In the genomic region with DNA sequence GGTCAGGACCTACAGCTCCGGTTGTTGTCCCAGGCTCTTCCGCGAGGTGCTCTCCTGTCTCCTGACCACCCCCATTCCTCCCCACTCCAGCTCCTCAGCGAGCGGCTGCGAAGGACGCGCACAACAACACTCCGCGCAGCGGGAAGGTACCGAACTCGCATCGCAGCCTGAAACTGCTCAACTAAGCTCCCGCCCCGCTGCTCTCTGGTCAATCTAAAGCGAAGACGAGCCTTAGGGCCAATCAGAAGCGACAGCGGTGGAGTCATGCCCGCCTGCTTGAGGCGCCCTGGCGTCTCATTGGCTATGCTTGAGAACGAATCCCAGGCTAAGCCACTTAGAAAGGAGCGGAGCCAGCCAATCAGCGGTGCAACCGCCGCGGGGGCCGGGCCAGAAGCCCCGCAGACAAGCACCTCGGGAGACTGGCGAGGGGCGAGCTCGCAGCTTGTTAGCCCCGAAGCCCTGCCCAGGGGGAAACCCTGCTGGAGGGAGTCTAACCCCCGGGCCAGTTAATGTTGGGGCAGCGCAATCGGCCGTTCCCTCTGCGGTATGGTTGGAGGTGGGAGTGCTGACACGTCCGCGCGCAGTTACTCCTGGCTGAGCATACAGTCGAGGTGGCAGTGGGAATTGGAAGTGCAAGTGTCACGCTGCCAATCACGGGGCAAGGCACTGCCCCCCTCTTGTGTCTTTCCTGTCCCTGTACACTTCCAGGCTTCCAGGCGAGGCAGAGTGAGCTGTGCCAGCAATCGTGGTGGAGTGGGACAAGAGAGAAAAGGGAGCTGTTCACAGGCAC, we compare ENCODE assay signal across 8 cellular contexts. TPM values are rescaled to one million over a fixed set of nuclear protein-coding genes. Genes with fewer than 3 reads are reported as not detected.
DNase-seq lines count a peak whose midpoint lies in the region; TF ChIP-seq lines count a peak whose summit lies in the region.

No MANE protein-coding gene starts in this region.

- POLR2A ChIA-PET in HEK293T (lab: Yijun Ruan, JAX): interaction anchor here (0.8 to 2.4 kb wide), 9 partner anchors 9 to 59 kb away, joined by 3 to 15 read pairs (median 5); a partner anchor contains a TSS

- peak overlapping the region; percentile 93 for H3K27ac Mint-ChIP-seq in glutamatergic neuron (ENCODE audit: unreplicated experiment)

- H3K36me3 Mint-ChIP-seq in glutamatergic neuron (ENCODE audit: unreplicated experiment): no peaks in the 10 kb centered on the region

- peaks cover 2% of the 10 kb centered on the region for H3K9me3 Mint-ChIP-seq in glutamatergic neuron (ENCODE audit: unreplicated experiment)

- H3K4me1 ChIP-seq in osteoblast (ENCODE audit: insufficient read depth, low read length) (peaks cover 6% of the 10 kb centered on the region), thymus (ENCODE audit: control insufficient read depth, insufficient read depth, low read length) (no peaks in the 10 kb centered on the region)

- peaks cover 4% of the 10 kb centered on the region for H3K27me3 Mint-ChIP-seq in glutamatergic neuron (ENCODE audit: unreplicated experiment)

- H3K36me3 ChIP-seq in osteoblast (ENCODE audit: insufficient read depth, low read length) (no peaks in the 10 kb centered on the region), thymus (ENCODE audit: control insufficient read depth, insufficient read depth) (no peaks in the 10 kb centered on the region)

- no peak overlapping the region for H3K27ac ChIP-seq in osteoblast (ENCODE audit: low read depth, low read length)
- no peak overlapping the region for H3K27ac ChIP-seq in thymus (ENCODE audit: low read depth)

- no peak for TF ChIP-seq CTCF in glutamatergic neuron (IDR thresholded peaks at IDR 0.05; ENCODE audit: partially characterized antibody, unreplicated experiment)
- no peak for TF ChIP-seq CTCF in osteoblast (IDR thresholded peaks at IDR 0.05; ENCODE audit: extremely low read depth, low read depth, low read length)

- DNase-seq in GM03348 (ENCODE audit: low spot score): peak; percentile 98
- peak; percentile 94 for DNase-seq in HEK293T (ENCODE audit: extremely low spot score)
- peak; percentile 99 for DNase-seq in MV-4-11 (lab: John Stamatoyannopoulos, UW)
- DNase-seq in SK-N-DZ (ENCODE audit: low spot score): peak; percentile 98
- DNase-seq in activated naive CD4-positive, alpha-beta T cell treated with anti-CD3 and anti-CD28 coated beads, Interleukin-2, amount 50 U/mL, for 16 hours: peak; percentile 94
- peak; percentile 91 for DNase-seq in glutamatergic neuron
- DNase-seq in osteoblast (ENCODE audit: insufficient read length, low spot score, missing footprints): peak; percentile 99

- peak overlapping the region; percentile 100 for H3K4me3 Mint-ChIP-seq in glutamatergic neuron (ENCODE audit: unreplicated experiment)

- CTCF ChIA-PET in HEK293T (lab: Yijun Ruan, JAX): interaction anchor here (0.6 to 1.4 kb wide), 4 partner anchors 8 to 118 kb away, joined by 3 to 5 read pairs (median 4); no protein-coding TSS in a partner anchor

- no peaks in the 10 kb centered on the region for H3K4me1 Mint-ChIP-seq in glutamatergic neuron (ENCODE audit: low read depth, unreplicated experiment)

- no peaks in the 10 kb centered on the region for H3K79me2 ChIP-seq in osteoblast (ENCODE audit: insufficient read depth, low read length)

- no peaks in the 10 kb centered on the region for H3K27me3 ChIP-seq in osteoblast (ENCODE audit: insufficient read depth, low read length)
- H3K27me3 ChIP-seq in thymus (ENCODE audit: control insufficient read depth, insufficient read depth): peaks cover 3% of the 10 kb centered on the region

- no peaks in the 10 kb centered on the region for H3K9me3 ChIP-seq in osteoblast (ENCODE audit: low read depth, low read length)
- no peaks in the 10 kb centered on the region for H3K9me3 ChIP-seq in thymus (ENCODE audit: control insufficient read depth)

- under 1% methylated on average over 50 of the region's 50 CpGs for WGBS in thymus

- peak overlapping the region; percentile 96 for H3K4me2 ChIP-seq in osteoblast (ENCODE audit: insufficient read depth, low read length)

- H2AFZ ChIP-seq in osteoblast (ENCODE audit: low read length): peak overlapping the region; percentile 90

- H3K4me3 ChIP-seq in osteoblast (ENCODE audit: insufficient read depth, low read length) (peak overlapping the region; percentile 74), thymus (ENCODE audit: low read length) (peak overlapping the region; percentile 53)

- no peaks in the 10 kb centered on the region for H4K20me1 ChIP-seq in osteoblast (ENCODE audit: insufficient read depth, low read length)

TF ChIP-seq in HEK293T, 16 proteins besides CTCF, POLR2A, EP300 and RAD21:
- TF ChIP-seq BHLHE40 (IDR thresholded peaks at IDR 0.05; ENCODE audit: borderline replicate concordance) (no peak), ARNT (IDR thresholded peaks at IDR 0.05) (no peak), ZNF384 (IDR thresholded peaks at IDR 0.05) (0 out of 2 replicates have a peak, but pooled peaks have one; percentile 38), LEF1 (IDR thresholded peaks at IDR 0.05; ENCODE audit: borderline replicate concordance) (no peak; the same call in 1 of the 2 replicates), L3MBTL2 (conservative IDR thresholded peaks at IDR 0.05) (peak; percentile 70)
- TF ChIP-seq, protein P1, sequence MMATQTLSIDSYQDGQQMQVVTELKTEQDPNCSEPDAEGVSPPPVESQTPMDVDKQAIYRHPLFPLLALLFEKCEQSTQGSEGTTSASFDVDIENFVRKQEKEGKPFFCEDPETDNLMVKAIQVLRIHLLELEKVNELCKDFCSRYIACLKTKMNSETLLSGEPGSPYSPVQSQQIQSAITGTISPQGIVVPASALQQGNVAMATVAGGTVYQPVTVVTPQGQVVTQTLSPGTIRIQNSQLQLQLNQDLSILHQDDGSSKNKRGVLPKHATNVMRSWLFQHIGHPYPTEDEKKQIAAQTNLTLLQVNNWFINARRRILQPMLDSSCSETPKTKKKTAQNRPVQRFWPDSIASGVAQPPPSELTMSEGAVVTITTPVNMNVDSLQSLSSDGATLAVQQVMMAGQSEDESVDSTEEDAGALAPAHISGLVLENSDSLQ (IDR thresholded peaks at IDR 0.05): peak; percentile 100

RNA-seq across cellular contexts. Expression of a gene that starts 1.9 kb away (rescaled TPM):
- polyA plus RNA-seq in SK-N-DZ (2014; cell fraction: cytosol; rRNA removed): 0.96 TPM in 1 of 2 replicates, not detected in the other
- polyA plus RNA-seq in SK-N-DZ (2014; cell fraction: nucleus; rRNA removed): not detected in 2 replicates
- not detected for total RNA-seq in glutamatergic neuron (ENCODE audit: unreplicated experiment)
- total RNA-seq in osteoblast: not detected in 2 replicates
- 2.0 TPM for polyA plus RNA-seq in thymus

RNA-seq across cellular contexts. Expression of a gene that starts 15.4 kb away (rescaled TPM):
- polyA plus RNA-seq in SK-N-DZ (2014; cell fraction: cytosol; rRNA removed): 6.6 and 12.6 TPM in 2 replicates
- polyA plus RNA-seq in SK-N-DZ (2014; cell fraction: nucleus; rRNA removed): 28.9 and 69.4 TPM in 2 replicates
- total RNA-seq in glutamatergic neuron (ENCODE audit: unreplicated experiment) (60.8 TPM), osteoblast (6.5 and 6.8 TPM in 2 replicates)
- 39.0 TPM for polyA plus RNA-seq in thymus

RNA-seq across cellular contexts. Expression of a gene that starts 36.1 kb away (rescaled TPM):
- not detected in 2 replicates for polyA plus RNA-seq in SK-N-DZ (2014; cell fraction: cytosol; rRNA removed)
- not detected in 2 replicates for polyA plus RNA-seq in SK-N-DZ (2014; cell fraction: nucleus; rRNA removed)
- total RNA-seq in glutamatergic neuron (ENCODE audit: unreplicated experiment): not detected
- not detected in 2 replicates for total RNA-seq in osteoblast
- 0.94 TPM for polyA plus RNA-seq in thymus

RNA-seq across cellular contexts. Expression of a gene that starts 39.8 kb away (rescaled TPM):
- polyA plus RNA-seq in SK-N-DZ (2014; cell fraction: cytosol; rRNA removed): 22.5 and 25.0 TPM in 2 replicates
- polyA plus RNA-seq in SK-N-DZ (2014; cell fraction: nucleus; rRNA removed): 14.4 and 27.5 TPM in 2 replicates
- total RNA-seq in glutamatergic neuron (ENCODE audit: unreplicated experiment): 4.7 TPM
- 0.72 and 0.88 TPM in 2 replicates for total RNA-seq in osteoblast
- polyA plus RNA-seq in thymus: 67.8 TPM

RNA-seq across cellular contexts. Expression of a gene that starts 42.8 kb away (rescaled TPM):
- polyA plus RNA-seq in SK-N-DZ (2014; cell fraction: cytosol; rRNA removed): 8.7 and 9.0 TPM in 2 replicates
- polyA plus RNA-seq in SK-N-DZ (2014; cell fraction: nucleus; rRNA removed): 28.2 and 29.5 TPM in 2 replicates
- total RNA-seq in glutamatergic neuron (ENCODE audit: unreplicated experiment) (24.3 TPM), osteoblast (5.8 and 8.8 TPM in 2 replicates)
- 45.0 TPM for polyA plus RNA-seq in thymus
